16 cellular contexts compared by ENCODE assay signal in genomic region chr3:160170409-160171370, GRCh38. TPM values are rescaled to one million over a fixed set of nuclear protein-coding genes. Genes with fewer than 3 reads are reported as not detected.
DNase-seq lines count a peak whose midpoint lies in the region; ATAC-seq and TF ChIP-seq lines count a peak whose summit lies in the region.
"Had no signal": no experiment of that assay in that cellular context is flagged by ENCODE, and none has a peak within 500 bp of the region (broad histone marks: within the 10 kb centered on the region; RNA-seq: fewer than 3 reads in every experiment).

No MANE protein-coding gene starts in this region.

- H3K4me1 ChIP-seq in Caco-2, result peaks cover 25% of the 10 kb centered on the region
- H3K4me1 ChIP-seq: pancreas had no signal

- POLR2A ChIA-PET in Caco-2 (lab: Charles Lee), result no interaction called here

- no peak overlapping the region for H3K4me3 ChIP-seq in Caco-2 (ENCODE audit: low read depth, low read length)
- H3K4me3 ChIP-seq: pancreas had no signal

- no peaks in the 10 kb centered on the region for H3K27me3 Mint-ChIP-seq in Caco-2 (ENCODE audit: insufficient read depth, unreplicated experiment)
- H3K27me3 Mint-ChIP-seq: activated naive CD4-positive, alpha-beta T cell treated with anti-CD3 and anti-CD28 coated beads, Interleukin-2, amount 50 U/mL, for 24 hours; memory B cell had no signal

- no peak for TF ChIP-seq CTCF in Caco-2 (IDR thresholded peaks at IDR 0.05; ENCODE audit: insufficient read depth in 1 of 2, low read depth in 1 of 2, low read length in 1 of 2, severe bottlenecking in 1 of 2, unreplicated experiment in 1 of 2)

- ATAC-seq in GM18873 (IDR thresholded peaks at IDR 0.05; ENCODE audit: low FRiP score, unreplicated experiment) (peak; percentile 77), GM21619 (IDR thresholded peaks at IDR 0.05; ENCODE audit: unreplicated experiment) (peak; percentile 65), HG03342 (IDR thresholded peaks at IDR 0.05; ENCODE audit: unreplicated experiment) (peak; percentile 67), HG03039 (IDR thresholded peaks at IDR 0.05; ENCODE audit: unreplicated experiment) (no peak)
- ATAC-seq: pancreas had no signal

- H3K36me3 ChIP-seq in Caco-2 (ENCODE audit: control insufficient read depth, insufficient read depth, low read length), result no peaks in the 10 kb centered on the region
- H3K36me3 ChIP-seq: pancreas had no signal

- no peaks in the 10 kb centered on the region for H3K9me3 ChIP-seq in Caco-2
- H3K9me3 ChIP-seq: pancreas had no signal

- intact Hi-C loops in Caco-2 (cut with micrococcal nuclease; ENCODE audit: unreplicated experiment), result no loop called here

- H3K27me3 ChIP-seq in Caco-2 (replicated peaks; ENCODE audit: control insufficient read depth, insufficient read depth, low read length), result no peaks in the 10 kb centered on the region
- H3K27me3 ChIP-seq: pancreas had no signal

- H3K36me3 Mint-ChIP-seq in Caco-2 (ENCODE audit: insufficient read depth, unreplicated experiment), result no peaks in the 10 kb centered on the region
- H3K36me3 Mint-ChIP-seq: activated naive CD4-positive, alpha-beta T cell treated with anti-CD3 and anti-CD28 coated beads, Interleukin-2, amount 50 U/mL, for 24 hours; memory B cell had no signal

- no TSS peak for BruUV-seq in Caco-2 (replicated peaks; lab: Mats Ljungman, UMichigan)

- no peak overlapping the region for H3K4me3 Mint-ChIP-seq in Caco-2 (ENCODE audit: unreplicated experiment)
- H3K4me3 Mint-ChIP-seq: activated naive CD4-positive, alpha-beta T cell treated with anti-CD3 and anti-CD28 coated beads, Interleukin-2, amount 50 U/mL, for 24 hours; memory B cell had no signal

- peaks cover 17% of the 10 kb centered on the region for H3K4me1 Mint-ChIP-seq in Caco-2 (ENCODE audit: low read depth, unreplicated experiment)
- H3K4me1 Mint-ChIP-seq: activated naive CD4-positive, alpha-beta T cell treated with anti-CD3 and anti-CD28 coated beads, Interleukin-2, amount 50 U/mL, for 24 hours; memory B cell had no signal

- no peak for DNase-seq in Caco-2
- no peak for DNase-seq in activated CD4-positive, alpha-beta T cell treated with anti-CD3 and anti-CD28 coated beads, Interleukin-2, amount 50 U/mL, for 4 hours
- no peak for DNase-seq in NCI-H69 (lab: John Stamatoyannopoulos, UW)
- DNase-seq in UCSD-AML1 (lab: John Stamatoyannopoulos, UW; ENCODE audit: unreplicated experiment), result no peak
- DNase-seq: erythroblast; NCI-H2029; pancreas; stimulated activated CD4-positive, alpha-beta T cell treated with anti-CD3 and anti-CD28 coated beads, Interleukin-15, amount 100 ng/mL, for 24 hours; T-helper 1 cell had no signal

- no peaks in the 10 kb centered on the region for H3K9me3 Mint-ChIP-seq in Caco-2 (ENCODE audit: unreplicated experiment)
- H3K9me3 Mint-ChIP-seq: activated naive CD4-positive, alpha-beta T cell treated with anti-CD3 and anti-CD28 coated beads, Interleukin-2, amount 50 U/mL, for 24 hours had no signal

- H3K27ac Mint-ChIP-seq in Caco-2 (ENCODE audit: unreplicated experiment), result peak overlapping the region; percentile 11
- H3K27ac Mint-ChIP-seq: activated naive CD4-positive, alpha-beta T cell treated with anti-CD3 and anti-CD28 coated beads, Interleukin-2, amount 50 U/mL, for 24 hours; memory B cell had no signal

- CTCF ChIA-PET in Caco-2 (lab: Charles Lee), result no interaction called here

RNA-seq across cellular contexts. Expression of gene C3orf80, which starts 54.5 kb away (rescaled TPM):
- total RNA-seq in Caco-2 (2022), result 3.2 and 3.7 TPM in 2 replicates
- total RNA-seq: A673 had no signal
